In the genomic region with DNA sequence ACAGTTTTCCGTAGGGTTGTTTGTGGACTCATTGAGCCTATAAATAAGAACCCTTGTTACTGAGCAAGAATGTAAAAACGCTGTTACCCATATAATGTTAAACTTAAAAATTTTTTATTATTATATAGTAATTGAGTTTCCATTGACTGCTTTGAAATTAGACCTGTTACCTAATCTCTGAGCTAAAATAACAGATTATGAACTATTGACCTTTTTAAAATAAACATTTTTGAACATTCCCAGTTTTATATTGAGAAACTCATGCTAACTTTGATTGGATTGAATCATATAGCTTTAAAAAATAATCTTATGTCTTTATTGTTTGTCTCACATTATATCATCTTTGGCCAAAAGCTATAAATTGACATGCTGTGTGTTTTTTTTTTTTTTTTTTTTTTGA, we compare ENCODE assay signal across 21 cellular contexts.
"Had no signal": no experiment of that assay in that cellular context is flagged by ENCODE, and none has a peak within 500 bp of the region (broad histone marks: within the 10 kb centered on the region; RNA-seq: fewer than 3 reads in every experiment).

No MANE protein-coding gene starts in this region.

- DNase-seq: dermis blood vessel endothelial cell; dorsolateral prefrontal cortex; effector CD4-positive, alpha-beta T cell; effector memory CD4-positive, alpha-beta T cell; foreskin keratinocyte; heart left ventricle; hypothalamus; immature natural killer cell; islet precursor cell; kidney; kidney glomerular epithelial cell; left colon; left lung; left ventricle myocardium superior; lower lobe of right lung; mesenchymal stem cell; mucosa of descending colon; naive B cell had no signal

- H3K27ac Mint-ChIP-seq: mesothelial cell of epicardium had no signal

- H3K9me3 Mint-ChIP-seq: immature natural killer cell, mesothelial cell of epicardium, naive B cell had no signal

- ATAC-seq: foreskin keratinocyte, gastroesophageal sphincter, heart left ventricle, left colon, left lung, left ventricle myocardium superior, lower lobe of right lung, mucosa of descending colon had no signal

- H3K9me3 ChIP-seq: esophagus muscularis mucosa, gastroesophageal sphincter, heart left ventricle, left lung, lower lobe of right lung, mucosa of descending colon had no signal

- H3K4me3 Mint-ChIP-seq: immature natural killer cell, mesothelial cell of epicardium, naive B cell had no signal

- H3K27me3 Mint-ChIP-seq: naive B cell had no signal
